In genomic region chr6:34274129-34274528, GRCh38 we compare ENCODE assay signal across 22 cellular contexts.
"Had no signal": no experiment of that assay in that cellular context is flagged by ENCODE, and none has a peak within 500 bp of the region (broad histone marks: within the 10 kb centered on the region; RNA-seq: fewer than 3 reads in every experiment).

No MANE protein-coding gene starts in this region.

- H3K27ac ChIP-seq: sigmoid colon, thoracic aorta had no signal

- H3K9me3 ChIP-seq: sigmoid colon, thoracic aorta had no signal

- H3K4me3 Mint-ChIP-seq: activated CD4-positive, alpha-beta memory T cell treated with anti-CD3 and anti-CD28 coated beads, Interleukin-2, amount 10 ng/mL, durations not matched to agents 7 days and 5 days; activated CD4-positive, alpha-beta T cell treated with anti-CD3 and anti-CD28 coated beads, Interleukin-2, amount 10 ng/mL, durations not matched to agents 24 days and 14 days; activated naive CD4-positive, alpha-beta T cell treated with anti-CD3 and anti-CD28 coated beads, Interleukin-2, amount 50 U/mL, for 24 hours; brain; nephron; T-helper 1 cell treated with Interleukin-12 subunit alpha and Interleukin-12 subunit beta and Interleukin-4 antibody, amounts not matched to agents 30 μg/mL and 1 μg/mL, for 36 hours had no signal

- H3K4me1 Mint-ChIP-seq: brain, nephron had no signal

- H3K9me3 Mint-ChIP-seq: activated CD4-positive, alpha-beta memory T cell treated with anti-CD3 and anti-CD28 coated beads, Interleukin-2, amount 10 ng/mL, durations not matched to agents 7 days and 5 days; activated CD4-positive, alpha-beta T cell treated with anti-CD3 and anti-CD28 coated beads, Interleukin-2, amount 10 ng/mL, durations not matched to agents 24 days and 14 days; activated naive CD4-positive, alpha-beta T cell treated with anti-CD3 and anti-CD28 coated beads, Interleukin-2, amount 50 U/mL, for 24 hours; nephron; T-helper 1 cell treated with Interleukin-12 subunit alpha and Interleukin-12 subunit beta and Interleukin-4 antibody, amounts not matched to agents 30 μg/mL and 1 μg/mL, for 36 hours had no signal

- FAIRE-seq: islet of Langerhans had no signal

- H3K27me3 Mint-ChIP-seq: activated CD4-positive, alpha-beta memory T cell treated with anti-CD3 and anti-CD28 coated beads, Interleukin-2, amount 10 ng/mL, durations not matched to agents 7 days and 5 days; activated CD4-positive, alpha-beta T cell treated with anti-CD3 and anti-CD28 coated beads, Interleukin-2, amount 10 ng/mL, durations not matched to agents 24 days and 14 days; activated naive CD4-positive, alpha-beta T cell treated with anti-CD3 and anti-CD28 coated beads, Interleukin-2, amount 50 U/mL, for 24 hours; brain had no signal

- H3K27ac Mint-ChIP-seq: activated CD4-positive, alpha-beta memory T cell treated with anti-CD3 and anti-CD28 coated beads, Interleukin-2, amount 10 ng/mL, durations not matched to agents 7 days and 5 days; activated CD4-positive, alpha-beta T cell treated with anti-CD3 and anti-CD28 coated beads, Interleukin-2, amount 10 ng/mL, durations not matched to agents 24 days and 14 days; nephron; T-helper 1 cell treated with Interleukin-12 subunit alpha and Interleukin-12 subunit beta and Interleukin-4 antibody, amounts not matched to agents 30 μg/mL and 1 μg/mL, for 36 hours had no signal

- H3K4me3 ChIP-seq: sigmoid colon, smooth muscle cell, thoracic aorta had no signal

- H3K4me1 ChIP-seq: sigmoid colon had no signal

- H3K27me3 ChIP-seq: sigmoid colon had no signal

- H3K36me3 ChIP-seq: sigmoid colon, thoracic aorta had no signal

- DNase-seq: activated CD4-positive, alpha-beta memory T cell treated with anti-CD3 and anti-CD28 coated beads, Interleukin-2, amount 10 ng/mL, durations not matched to agents 7 days and 5 days; activated CD4-positive, alpha-beta T cell treated with anti-CD3 and anti-CD28 coated beads, Interleukin-2, amount 10 ng/mL, durations not matched to agents 24 days and 14 days; activated gamma-delta T cell; aorta; dermis blood vessel endothelial cell; effector CD8-positive, alpha-beta T cell; foreskin melanocyte; glutamatergic neuron; mesenchymal stem cell; posterior cingulate gyrus; sigmoid colon; stimulated activated CD4-positive, alpha-beta T cell treated with anti-CD3 and anti-CD28 coated beads, Interleukin-15, amount 100 ng/mL, for 24 hours; stimulated activated CD8-positive, alpha-beta memory T cell treated with anti-CD3 and anti-CD28 coated beads, Interleukin-4, amount 100 ng/mL, for 48 hours; stimulated activated naive CD4-positive, alpha-beta T cell treated with Interleukin-2 at 50 U/mL for 16 hours; T1000 had no signal
